In genomic region chr15:59268980-59269472, GRCh38 we compare ENCODE assay signal across 13 cellular contexts.
DNase-seq lines count a peak whose midpoint lies in the region; ATAC-seq, FAIRE-seq and TF ChIP-seq lines count a peak whose summit lies in the region.
"Had no signal": no experiment of that assay in that cellular context is flagged by ENCODE, and none has a peak within 500 bp of the region (broad histone marks: within the 10 kb centered on the region; RNA-seq: fewer than 3 reads in every experiment).

No MANE protein-coding gene starts in this region.

- no peak for FAIRE-seq in A549 (lab: Jason Lieb, UNC)
- FAIRE-seq in endothelial cell of umbilical vein (lab: Jason Lieb, UNC) = peak; percentile 24
- FAIRE-seq in RCC 7860 (lab: Jason Lieb, UNC) = no peak
- FAIRE-seq: H1 had no signal

- H3K36me3 Mint-ChIP-seq in GM23338 (ENCODE audit: low read depth) = no peaks in the 10 kb centered on the region

- 41% methylated on average over 8 of the region's 8 CpGs for WGBS in A549 (ENCODE audit: missing lambda C conversion rate)

- no peaks in the 10 kb centered on the region for H3F3A ChIP-seq in GM23338 (replicated peaks; ENCODE audit: low read depth)

- H3K4me3 Mint-ChIP-seq in GM23338 = no peak overlapping the region

- no peak for TF ChIP-seq POLR2A in A549 (IDR thresholded peaks at IDR 0.05; ENCODE audit: low read length)
- no peak for TF ChIP-seq POLR2A in endothelial cell of umbilical vein (IDR thresholded peaks at IDR 0.05; ENCODE audit: low read depth, low read length)

- no peaks in the 10 kb centered on the region for H3K9me3 Mint-ChIP-seq in GM23338

- TF ChIP-seq CTCF in A549 (IDR thresholded peaks at IDR 0.05) (no peak), GM23338 (conservative IDR thresholded peaks at IDR 0.05; ENCODE audit: low read depth in 2 of 2) (no peak), RWPE1 (conservative IDR thresholded peaks at IDR 0.05; ENCODE audit: low read depth) (no peak), endothelial cell of umbilical vein (IDR thresholded peaks at IDR 0.05; ENCODE audit: extremely low read depth in 1 of 2, insufficient read depth in 1 of 2, low read depth in 1 of 2, low read length in 2 of 2) (no peak)

- H3K79me2 ChIP-seq in GM23338 (replicated peaks; ENCODE audit: insufficient read depth) (peaks cover 4% of the 10 kb centered on the region; the same call in 1 of the 2 replicates), endothelial cell of umbilical vein (ENCODE audit: control insufficient read depth, insufficient read depth, low read length) (peaks cover 10% of the 10 kb centered on the region)

- no peaks in the 10 kb centered on the region for H3K27me3 ChIP-seq in GM23338 (ENCODE audit: insufficient read depth)
- H3K27me3 ChIP-seq in endothelial cell of umbilical vein (ENCODE audit: control insufficient read depth in 2 of 2, insufficient read depth in 2 of 2, low read length in 2 of 2) = no peaks in the 10 kb centered on the region

- ATAC-seq in A549 (no peak), GM23338 (no peak)

- peak overlapping the region; percentile 68 for H3K4me2 ChIP-seq in A549
- no peak overlapping the region for H3K4me2 ChIP-seq in GM23338
- H3K4me2 ChIP-seq in endothelial cell of umbilical vein (ENCODE audit: insufficient read depth, low read length) = peak overlapping the region; percentile 49

- 0 out of 5 replicates have a peak, but pooled peaks of 1 of the 2 experiments have one; percentile 38 for TF ChIP-seq EP300 in A549 (IDR thresholded peaks at IDR 0.05)

- H3K4me1 ChIP-seq in A549 (peaks cover 97% of the 10 kb centered on the region), GM23338 (ENCODE audit: insufficient read depth) (peaks cover 8% of the 10 kb centered on the region; the same call in 1 of the 2 replicates), endothelial cell of umbilical vein (ENCODE audit: control insufficient read depth, extremely low read depth, insufficient read depth, low read length) (peaks cover 16% of the 10 kb centered on the region)

- no peaks in the 10 kb centered on the region for H3K9me3 ChIP-seq in A549
- no peaks in the 10 kb centered on the region for H3K9me3 ChIP-seq in endothelial cell of umbilical vein (replicated peaks; ENCODE audit: control insufficient read depth, insufficient read depth, low read length)

- peak overlapping the region; percentile 44; the same call in 1 of the 2 replicates for H3K27ac Mint-ChIP-seq in GM23338

- H3K4me3 ChIP-seq in A549 (peak overlapping the region; percentile 10; the same call in 1 of the 3 replicates), GM23338 (no peak overlapping the region), endothelial cell of umbilical vein (replicated peaks in 1 of 3; ENCODE audit: insufficient read depth in 1 of 3, low read depth in 1 of 3, low read length in 3 of 3) (no peak overlapping the region)
- H3K4me3 ChIP-seq: SK-N-MC had no signal

- CTCF ChIA-PET in A549 (lab: Yijun Ruan, JAX) (interaction anchor here (0.6 to 1.7 kb wide), 8 partner anchors 8 to 260 kb away, joined by 3 to 6 read pairs (median 4); no protein-coding TSS in a partner anchor), RWPE1 (lab: Yijun Ruan, JAX) (interaction anchor here (0.9 kb wide), 1 partner anchor 14 kb away, joined by 6 read pairs; no protein-coding TSS in a partner anchor), endothelial cell of umbilical vein (lab: Charles Lee) (interaction anchor here (0.9 to 1.6 kb wide), 3 partner anchors 9 to 31 kb away, joined by 4 to 6 read pairs (median 4); no protein-coding TSS in a partner anchor)

- no TSS peak for BruUV-seq in endothelial cell of umbilical vein (replicated peaks; lab: Mats Ljungman, UMichigan)

- POLR2A ChIA-PET in A549 (lab: Yijun Ruan, JAX) (interaction anchor here (0.6 kb wide), 1 partner anchor 12 kb away, joined by 4 read pairs; no protein-coding TSS in a partner anchor), RWPE1 (lab: Yijun Ruan, JAX; ENCODE audit: low non-redundant PET) (no interaction called here), endothelial cell of umbilical vein (lab: Charles Lee) (no interaction called here)

- intact Hi-C loops in endothelial cell of umbilical vein (cut with micrococcal nuclease) = loop anchor here (1.0 kb wide), 1 partner anchor 103 kb away; the partner anchor contains the start of gene MYO1E

- DNase-seq in A549 (ENCODE audit: low read depth in 1 of 2, low spot score in 1 of 2) (no peak), GM23338 (ENCODE audit: low spot score) (no peak), RWPE1 (ENCODE audit: low spot score) (peak; percentile 41), endothelial cell of umbilical vein (ENCODE audit: low read depth, low spot score) (no peak), RCC 7860 (ENCODE audit: low spot score) (no peak)
- DNase-seq in activated T-cell treated with anti-CD3 and anti-CD28 coated beads, Interleukin-2, amount 50 U/mL, for 1 hour = no peak
- no peak for DNase-seq in activated effector memory CD4-positive, alpha-beta T cell treated with Interleukin-2 at 50 U/mL for 16 hours
- DNase-seq: NCI-H187 treated with DMSO at 0.1 percent for 48 hours, NCI-H446, Right ventricle myocardium superior had no signal

- H2AFZ ChIP-seq in GM23338 (no peak overlapping the region), endothelial cell of umbilical vein (ENCODE audit: low read depth, low read length) (no peak overlapping the region)

- no peaks in the 10 kb centered on the region for H3K9me2 ChIP-seq in GM23338 (ENCODE audit: insufficient read depth)

- H3K9ac ChIP-seq in endothelial cell of umbilical vein (replicated peaks; ENCODE audit: extremely low read depth, insufficient read depth, low read length) = no peak overlapping the region

- peaks cover 25% of the 10 kb centered on the region for H3K4me1 Mint-ChIP-seq in GM23338

- H3K36me3 ChIP-seq in GM23338 (ENCODE audit: insufficient read depth) (no peaks in the 10 kb centered on the region), endothelial cell of umbilical vein (ENCODE audit: control insufficient read depth in 2 of 2, extremely low read depth in 1 of 2, insufficient read depth in 2 of 2, low read length in 2 of 2) (no peaks in the 10 kb centered on the region)

- H3K27me3 Mint-ChIP-seq in GM23338 (ENCODE audit: insufficient read depth, low read depth, poor library complexity) = peaks cover 2% of the 10 kb centered on the region

- dilution Hi-C loops in endothelial cell of umbilical vein (cut with MboI; ENCODE audit: extremely low pct_ligation_motif_present, low sequenced_read_pairs) = no loop called here

- H3K9me1 ChIP-seq in endothelial cell of umbilical vein (replicated peaks; ENCODE audit: control insufficient read depth, extremely low read depth, insufficient read depth, low read length) = no peaks in the 10 kb centered on the region

- H4K20me1 ChIP-seq in GM23338 (replicated peaks; ENCODE audit: insufficient read depth) (no peaks in the 10 kb centered on the region), endothelial cell of umbilical vein (replicated peaks; ENCODE audit: control insufficient read depth, extremely low read depth, insufficient read depth, low read length) (no peaks in the 10 kb centered on the region)

- TF ChIP-seq RAD21 in A549 (conservative IDR thresholded peaks at IDR 0.05 in 1 of 2, IDR thresholded peaks at IDR 0.05 in 1 of 2) = no peak

- peak overlapping the region; percentile 84 to 90 for H3K27ac ChIP-seq in A549
- H3K27ac ChIP-seq in GM23338 (ENCODE audit: low read depth) = no peak overlapping the region
- no peak overlapping the region for H3K27ac ChIP-seq in RWPE1
- H3K27ac ChIP-seq in endothelial cell of umbilical vein (ENCODE audit: insufficient read depth, low read depth, low read length) = no peak overlapping the region
- H3K27ac ChIP-seq: C4-2B, SK-N-MC had no signal

TF ChIP-seq in A549, 52 proteins besides CTCF, POLR2A, EP300 and RAD21 (continues in another document):
- TF ChIP-seq HDAC2 (IDR thresholded peaks at IDR 0.05) = peak; percentile 30; the same call in 1 of the 2 replicates
- peak; percentile 65; the same call in 1 of the 2 replicates for TF ChIP-seq FOSL2 (IDR thresholded peaks at IDR 0.05)
- peak; percentile 90 for TF ChIP-seq FOSL2 (CRISPR knock-in tag; IDR thresholded peaks at IDR 0.05)
- TF ChIP-seq SMC3 (IDR thresholded peaks at IDR 0.05) = no peak
- TF ChIP-seq TP53 (CRISPR knock-in tag; IDR thresholded peaks at IDR 0.05) = no peak
- peak; percentile 48; the same call in 1 of the 2 replicates for TF ChIP-seq HOXA7 (CRISPR knock-in tag; IDR thresholded peaks at IDR 0.05)
- TF ChIP-seq MAX (IDR thresholded peaks at IDR 0.05) = peak; percentile 53; the same call in 1 of the 2 replicates
- TF ChIP-seq RNF2 (IDR thresholded peaks at IDR 0.05; ENCODE audit: borderline replicate concordance, low read depth) = no peak

TF ChIP-seq in endothelial cell of umbilical vein, 7 proteins besides CTCF, POLR2A, EP300 and RAD21:
- no peak for TF ChIP-seq GATA2 (IDR thresholded peaks at IDR 0.05; ENCODE audit: insufficient read depth, insufficient read length, low read depth, low read length)
- peak; percentile 8 for TF ChIP-seq JUN (IDR thresholded peaks at IDR 0.05; ENCODE audit: borderline replicate concordance, insufficient read depth, insufficient read length, low read depth)

Comparison
In these comparisons a context has a peak if more than half of its experiments do, and no peak if none do; other contexts are left out.
1. H3K27ac ChIP-seq: peak in A549 (2 of 2); none in GM23338 (single experiment), RWPE1 (single experiment) and endothelial cell of umbilical vein (single experiment).